In genomic region chr18:32092422-32093105, GRCh38 we compare ENCODE assay signal across 8 cellular contexts. TPM values are rescaled to one million over a fixed set of nuclear protein-coding genes. Genes with fewer than 3 reads are reported as not detected.
DNase-seq lines count a peak whose midpoint lies in the region; ATAC-seq, FAIRE-seq and TF ChIP-seq lines count a peak whose summit lies in the region.

No MANE protein-coding gene starts in this region.

- no peak for FAIRE-seq in pancreas (lab: Jason Lieb, UNC)

- POLR2A ChIA-PET in activated naive CD8-positive, alpha-beta T cell treated with anti-CD3 and anti-CD28 coated beads, Interleukin-2, amount 10 ng/mL, durations not matched to agents 7 days and 5 days (lab: Charles Lee) = interaction anchor here (0.7 to 3.3 kb wide), 15 partner anchors 14 to 152 kb away, joined by 3 to 114 read pairs (median 5); partner anchors contain the start of genes RNF125 and TRAPPC8

- H3K4me3 Mint-ChIP-seq in activated naive CD8-positive, alpha-beta T cell treated with anti-CD3 and anti-CD28 coated beads, Interleukin-2, amount 10 ng/mL, durations not matched to agents 7 days and 5 days = peak overlapping the region; percentile 100

- intact Hi-C loops in Right ventricle myocardium superior (cut with DNase I) (no loop called here), pancreas (cut with DNase I) (no loop called here), tibial artery (cut with DNase I; ENCODE audit: low total_unique reads) (loop anchor here (10.0 kb wide), 1 partner anchor 382 kb away; the partner anchor contains the start of gene GAREM1)

- ATAC-seq in HG02642 (IDR thresholded peaks at IDR 0.05; ENCODE audit: poor library complexity, unreplicated experiment) (peak; percentile 85), Right ventricle myocardium superior (ENCODE audit: poor library complexity) (peak; percentile 98), pancreas (peak; percentile 94 to 97 (median 94))
- ATAC-seq in activated naive CD8-positive, alpha-beta T cell treated with anti-CD3 and anti-CD28 coated beads, Interleukin-2, amount 10 ng/mL, durations not matched to agents 7 days and 5 days (ENCODE audit: low read depth) = peak; percentile 84

- H3K36me3 Mint-ChIP-seq in activated naive CD8-positive, alpha-beta T cell treated with anti-CD3 and anti-CD28 coated beads, Interleukin-2, amount 10 ng/mL, durations not matched to agents 7 days and 5 days = peaks cover 38% of the 10 kb centered on the region

- H3K36me3 ChIP-seq in pancreas (no peaks in the 10 kb centered on the region), tibial artery (no peaks in the 10 kb centered on the region)

- 0 to 1% methylated on average over 43 to 77 of the region's 77 CpGs for WGBS in pancreas, 2 donors

- no peaks in the 10 kb centered on the region for H3K9me3 Mint-ChIP-seq in activated naive CD8-positive, alpha-beta T cell treated with anti-CD3 and anti-CD28 coated beads, Interleukin-2, amount 10 ng/mL, durations not matched to agents 7 days and 5 days

- H3K9me3 ChIP-seq in pancreas = no peaks in the 10 kb centered on the region
- H3K9me3 ChIP-seq in tibial artery = no peaks in the 10 kb centered on the region

- H3K27ac ChIP-seq in pancreas (peak overlapping the region; percentile 99 to 100 (median 100)), tibial artery (peak overlapping the region; percentile 100)

- H3K4me1 ChIP-seq in pancreas (peaks cover 13 to 35% (median 17%) of the 10 kb centered on the region in 3 donors), tibial artery (peaks cover 0 to 30% (median 19%) of the 10 kb centered on the region in 4 donors)

- peak; percentile 31 for TF ChIP-seq POLR2A in GM10847 (IDR thresholded peaks at IDR 0.05; ENCODE audit: extremely low read depth, insufficient read length)

- DNase-seq in NCI-H1105 (lab: John Stamatoyannopoulos, UW) = peak; percentile 97
- peak; percentile 93 for DNase-seq in SKM-1 (lab: John Stamatoyannopoulos, UW; ENCODE audit: unreplicated experiment)
- DNase-seq in activated naive CD8-positive, alpha-beta T cell treated with anti-CD3 and anti-CD28 coated beads, Interleukin-2, amount 10 ng/mL, durations not matched to agents 7 days and 5 days = peak; percentile 99
- DNase-seq in Right ventricle myocardium superior = peak; percentile 99
- peak; percentile 99 to 100 (median 99) for DNase-seq in pancreas
- DNase-seq in tibial artery = peak; percentile 98 to 100

- H3K4me1 Mint-ChIP-seq in activated naive CD8-positive, alpha-beta T cell treated with anti-CD3 and anti-CD28 coated beads, Interleukin-2, amount 10 ng/mL, durations not matched to agents 7 days and 5 days = peaks cover 41% of the 10 kb centered on the region

- no peaks in the 10 kb centered on the region for H3K27me3 ChIP-seq in pancreas
- H3K27me3 ChIP-seq in tibial artery = no peaks in the 10 kb centered on the region

- peak overlapping the region; percentile 96 for H3K27ac Mint-ChIP-seq in activated naive CD8-positive, alpha-beta T cell treated with anti-CD3 and anti-CD28 coated beads, Interleukin-2, amount 10 ng/mL, durations not matched to agents 7 days and 5 days

- TF ChIP-seq CTCF in pancreas (IDR thresholded peaks at IDR 0.05) = no peak
- TF ChIP-seq CTCF in tibial artery (IDR thresholded peaks at IDR 0.05) = no peak

- peak overlapping the region; percentile 68 to 94 (median 80) for H3K4me3 ChIP-seq in pancreas
- H3K4me3 ChIP-seq in tibial artery = peak overlapping the region; percentile 86 to 90

- H3K27me3 Mint-ChIP-seq in activated naive CD8-positive, alpha-beta T cell treated with anti-CD3 and anti-CD28 coated beads, Interleukin-2, amount 10 ng/mL, durations not matched to agents 7 days and 5 days = no peaks in the 10 kb centered on the region

RNA-seq across cellular contexts. Expression of gene RNF138, which starts 0.9 kb away (rescaled TPM):
- 10 to 100 TPM; 83.6 to 86.7 TPM for total RNA-seq in activated naive CD8-positive, alpha-beta T cell treated with anti-CD3 and anti-CD28 coated beads, Interleukin-2, amount 10 ng/mL, durations not matched to agents 7 days and 5 days
- total RNA-seq in Right ventricle myocardium superior (8.9 TPM), pancreas (10 to 100 TPM in 5 of 6 donors, 1 to 10 TPM in 1; 8.4 to 20.0 (median 14.4) TPM)
- polyA plus RNA-seq in pancreas = 1 to 10 TPM; 4.4 to 9.9 TPM

Comparison
In these comparisons a context has a peak if more than half of its experiments do, and no peak if none do; other contexts are left out.
1. Peak in every context shown above with its lines: DNase-seq, ATAC-seq, H3K4me3 ChIP-seq and H3K27ac ChIP-seq.